Comparison of ENCODE assay signal across 21 cellular contexts in genomic region chr10:5643356-5643755, GRCh38. TPM values are rescaled to one million over a fixed set of nuclear protein-coding genes. Genes with fewer than 3 reads are reported as not detected.
DNase-seq lines count a peak whose midpoint lies in the region; ATAC-seq and TF ChIP-seq lines count a peak whose summit lies in the region.
"Had no signal": no experiment of that assay in that cellular context is flagged by ENCODE, and none has a peak within 500 bp of the region (broad histone marks: within the 10 kb centered on the region; RNA-seq: fewer than 3 reads in every experiment).

No MANE protein-coding gene starts in this region.

- H3K27me3 ChIP-seq in osteoblast (ENCODE audit: insufficient read depth, low read length) (no peaks in the 10 kb centered on the region), uterus (no peaks in the 10 kb centered on the region), PC-3 (ENCODE audit: low read length) (no peaks in the 10 kb centered on the region)
- H3K27me3 ChIP-seq: brain microvascular endothelial cell, dorsolateral prefrontal cortex, neutrophil had no signal

- no peaks in the 10 kb centered on the region for H3K27me3 Mint-ChIP-seq in brain
- no peaks in the 10 kb centered on the region for H3K27me3 Mint-ChIP-seq in activated naive CD8-positive, alpha-beta T cell treated with anti-CD3 and anti-CD28 coated beads for 36 hours
- H3K27me3 Mint-ChIP-seq: activated CD8-positive, alpha-beta memory T cell treated with anti-CD3 and anti-CD28 coated beads, Interleukin-2, amount 10 ng/mL, durations not matched to agents 7 days and 5 days had no signal

- intact Hi-C loops in Right ventricle myocardium superior (cut with DNase I) = no loop called here
- intact Hi-C loops in uterus (cut with DNase I; ENCODE audit: low total_unique reads) = no loop called here
- intact Hi-C loops in PC-3 (cut with micrococcal nuclease) = no loop called here

- H3F3A ChIP-seq in PC-3 (ENCODE audit: low read length, unreplicated experiment) = no peaks in the 10 kb centered on the region

- H3K4me2 ChIP-seq in osteoblast (ENCODE audit: insufficient read depth, low read length) (no peak overlapping the region), PC-3 (ENCODE audit: low read length) (no peak overlapping the region)
- H3K4me2 ChIP-seq: KMS-11 had no signal

- H3K4me1 ChIP-seq in osteoblast (ENCODE audit: insufficient read depth, low read length) (no peaks in the 10 kb centered on the region), uterus (no peaks in the 10 kb centered on the region), PC-3 (ENCODE audit: insufficient read depth, low read length) (no peaks in the 10 kb centered on the region)

- no peaks in the 10 kb centered on the region for H3K9me3 Mint-ChIP-seq in brain
- H3K9me3 Mint-ChIP-seq in activated naive CD8-positive, alpha-beta T cell treated with anti-CD3 and anti-CD28 coated beads for 36 hours = no peaks in the 10 kb centered on the region

- POLR2A ChIA-PET in PC-3 (lab: Charles Lee; ENCODE audit: unreplicated experiment) = no interaction called here

- peak overlapping the region in 4 of 5 experiments; percentile 22 to 96 (median 84) for H3K27ac Mint-ChIP-seq in brain
- H3K27ac Mint-ChIP-seq in activated naive CD8-positive, alpha-beta T cell treated with anti-CD3 and anti-CD28 coated beads for 36 hours = no peak overlapping the region
- H3K27ac Mint-ChIP-seq: activated CD8-positive, alpha-beta memory T cell treated with anti-CD3 and anti-CD28 coated beads, Interleukin-2, amount 10 ng/mL, durations not matched to agents 7 days and 5 days had no signal

- H2AFZ ChIP-seq in osteoblast (ENCODE audit: low read length) = no peak overlapping the region
- no peak overlapping the region for H2AFZ ChIP-seq in PC-3 (ENCODE audit: low read length)

- no peak overlapping the region for H3K9ac ChIP-seq in PC-3 (ENCODE audit: low read length)
- H3K9ac ChIP-seq: KMS-11 had no signal

- H3K27ac ChIP-seq in osteoblast (ENCODE audit: low read depth, low read length) (no peak overlapping the region), uterus (peak overlapping the region; percentile 69 to 79), PC-3 (ENCODE audit: low read length) (no peak overlapping the region)
- H3K27ac ChIP-seq: brain microvascular endothelial cell, C4-2B, dorsolateral prefrontal cortex, KMS-11, neutrophil had no signal

- CTCF ChIA-PET in PC-3 (lab: Charles Lee) = no interaction called here

- no peaks in the 10 kb centered on the region for H3K9me2 ChIP-seq in PC-3 (replicated peaks; ENCODE audit: low read length)

- peaks cover 50% of the 10 kb centered on the region for H3K36me3 Mint-ChIP-seq in brain
- H3K36me3 Mint-ChIP-seq in activated naive CD8-positive, alpha-beta T cell treated with anti-CD3 and anti-CD28 coated beads for 36 hours = peaks cover 9% of the 10 kb centered on the region
- H3K36me3 Mint-ChIP-seq: activated CD8-positive, alpha-beta memory T cell treated with anti-CD3 and anti-CD28 coated beads, Interleukin-2, amount 10 ng/mL, durations not matched to agents 7 days and 5 days had no signal

- no TSS peak for BruUV-seq in PC-3 (replicated peaks; lab: Mats Ljungman, UMichigan)

- no peak overlapping the region for H3K4me3 ChIP-seq in osteoblast (ENCODE audit: insufficient read depth, low read length)
- no peak overlapping the region for H3K4me3 ChIP-seq in uterus
- H3K4me3 ChIP-seq in PC-3 (ENCODE audit: low read length) = no peak overlapping the region
- H3K4me3 ChIP-seq: dorsolateral prefrontal cortex, skin epidermis had no signal

- no peak for TF ChIP-seq CTCF in brain (conservative IDR thresholded peaks at IDR 0.05)
- no peak for TF ChIP-seq CTCF in osteoblast (IDR thresholded peaks at IDR 0.05; ENCODE audit: extremely low read depth, low read depth, low read length)
- TF ChIP-seq CTCF in uterus (IDR thresholded peaks at IDR 0.05) = no peak
- TF ChIP-seq CTCF in PC-3 (conservative IDR thresholded peaks at IDR 0.05; ENCODE audit: low read depth, low read length) = no peak

- ATAC-seq in Right ventricle myocardium superior (ENCODE audit: poor library complexity) = peak; percentile 49
- ATAC-seq in PC-3 = no peak
- ATAC-seq: activated CD8-positive, alpha-beta memory T cell treated with anti-CD3 and anti-CD28 coated beads, Interleukin-2, amount 10 ng/mL, durations not matched to agents 7 days and 5 days had no signal

- no peak for TF ChIP-seq POLR2A in uterus (IDR thresholded peaks at IDR 0.05)

- H3K9me3 ChIP-seq in osteoblast (ENCODE audit: low read depth, low read length) (no peaks in the 10 kb centered on the region), uterus (no peaks in the 10 kb centered on the region), PC-3 (ENCODE audit: low read length) (no peaks in the 10 kb centered on the region)
- H3K9me3 ChIP-seq: neutrophil had no signal

- H3K4me3 Mint-ChIP-seq in brain = peak overlapping the region in 1 of 5 experiments; percentile 24
- no peak overlapping the region for H3K4me3 Mint-ChIP-seq in activated naive CD8-positive, alpha-beta T cell treated with anti-CD3 and anti-CD28 coated beads for 36 hours
- H3K4me3 Mint-ChIP-seq: activated CD8-positive, alpha-beta memory T cell treated with anti-CD3 and anti-CD28 coated beads, Interleukin-2, amount 10 ng/mL, durations not matched to agents 7 days and 5 days had no signal

- H4K20me1 ChIP-seq in osteoblast (ENCODE audit: insufficient read depth, low read length) = no peaks in the 10 kb centered on the region
- no peaks in the 10 kb centered on the region for H4K20me1 ChIP-seq in PC-3 (ENCODE audit: low read length)

- H3K4me1 Mint-ChIP-seq in brain = peaks cover 35% of the 10 kb centered on the region
- no peaks in the 10 kb centered on the region for H3K4me1 Mint-ChIP-seq in activated naive CD8-positive, alpha-beta T cell treated with anti-CD3 and anti-CD28 coated beads for 36 hours
- H3K4me1 Mint-ChIP-seq: activated CD8-positive, alpha-beta memory T cell treated with anti-CD3 and anti-CD28 coated beads, Interleukin-2, amount 10 ng/mL, durations not matched to agents 7 days and 5 days had no signal

- no peak for DNase-seq in Right ventricle myocardium superior
- peak; percentile 88 for DNase-seq in osteoblast (ENCODE audit: insufficient read length, low spot score, missing footprints)
- no peak for DNase-seq in uterus
- no peak for DNase-seq in activated naive CD8-positive, alpha-beta T cell treated with anti-CD3 and anti-CD28 coated beads for 36 hours
- no peak for DNase-seq in PC-3
- no peak for DNase-seq in COLO829 (ENCODE audit: low spot score)
- DNase-seq: activated CD4-positive, CD25-positive, alpha-beta regulatory T cell treated with anti-CD3 and anti-CD28 coated beads, Interleukin-2, amount 50 U/mL, for 72 hours; activated CD8-positive, alpha-beta memory T cell treated with anti-CD3 and anti-CD28 coated beads, Interleukin-2, amount 10 ng/mL, durations not matched to agents 7 days and 5 days; activated gamma-delta T cell treated with Interleukin-2 at 50 U/mL for 16 hours; brain microvascular endothelial cell; dorsolateral prefrontal cortex; mammary epithelial cell; NCI-H1105; NK-92 treated with Interleukin-12 subunit alpha and Interleukin-12 subunit beta, amount 100 ng/mL, for 24 hours; SHP77; stimulated activated naive CD4-positive, alpha-beta T cell had no signal

- H3K36me3 ChIP-seq in osteoblast (ENCODE audit: insufficient read depth, low read length) = peaks cover 3% of the 10 kb centered on the region
- no peaks in the 10 kb centered on the region for H3K36me3 ChIP-seq in uterus
- H3K36me3 ChIP-seq in PC-3 (ENCODE audit: low read depth, low read length) = no peaks in the 10 kb centered on the region
- H3K36me3 ChIP-seq: brain microvascular endothelial cell had no signal

- H3K79me2 ChIP-seq in osteoblast (ENCODE audit: insufficient read depth, low read length) (no peaks in the 10 kb centered on the region), PC-3 (ENCODE audit: low read length) (no peaks in the 10 kb centered on the region)

RNA-seq across cellular contexts. Expression of gene ASB13, which starts 23.0 kb away (rescaled TPM):
- 13.7 TPM for polyA plus RNA-seq in brain (ENCODE audit: insufficient read depth, low read depth, low replicate concordance)
- 15.2 TPM for total RNA-seq in Right ventricle myocardium superior
- 14.8 and 16.2 TPM in 2 replicates for total RNA-seq in osteoblast
- 10 to 100 TPM in 3 of 4 donors, 1 to 10 TPM in 1; 8.7 to 25.7 (median 17.9) TPM for total RNA-seq in uterus
- 10 to 100 TPM; 11.3 to 12.0 TPM for total RNA-seq in activated naive CD8-positive, alpha-beta T cell treated with anti-CD3 and anti-CD28 coated beads for 36 hours
- 5.4 and 6.6 TPM in 2 replicates for total RNA-seq in PC-3 (2014; rRNA removed)

RNA-seq across cellular contexts. Expression of gene TASOR2, which starts 41.3 kb away (rescaled TPM):
- polyA plus RNA-seq in brain (ENCODE audit: insufficient read depth, low read depth, low replicate concordance) = 14.4 TPM
- total RNA-seq in Right ventricle myocardium superior (35.8 TPM), osteoblast (92.8 and 97.4 TPM in 2 replicates), uterus (100 to 1,000 TPM in 2 of 4 donors, 10 to 100 TPM in 2; 32.6 to 128 (median 75.1) TPM), PC-3 (2014; rRNA removed) (47.3 and 52.9 TPM in 2 replicates)
- total RNA-seq in activated naive CD8-positive, alpha-beta T cell treated with anti-CD3 and anti-CD28 coated beads for 36 hours = 10 to 100 TPM; 63.4 to 63.9 TPM

Comparison
In these comparisons a context has a peak if more than half of its experiments do, and no peak if none do; other contexts are left out.
1. H3K27ac ChIP-seq: peak in uterus (2 of 2); none in osteoblast (single experiment) and PC-3 (single experiment).